Comparison of ENCODE assay signal across 8 cellular contexts in the genomic region with DNA sequence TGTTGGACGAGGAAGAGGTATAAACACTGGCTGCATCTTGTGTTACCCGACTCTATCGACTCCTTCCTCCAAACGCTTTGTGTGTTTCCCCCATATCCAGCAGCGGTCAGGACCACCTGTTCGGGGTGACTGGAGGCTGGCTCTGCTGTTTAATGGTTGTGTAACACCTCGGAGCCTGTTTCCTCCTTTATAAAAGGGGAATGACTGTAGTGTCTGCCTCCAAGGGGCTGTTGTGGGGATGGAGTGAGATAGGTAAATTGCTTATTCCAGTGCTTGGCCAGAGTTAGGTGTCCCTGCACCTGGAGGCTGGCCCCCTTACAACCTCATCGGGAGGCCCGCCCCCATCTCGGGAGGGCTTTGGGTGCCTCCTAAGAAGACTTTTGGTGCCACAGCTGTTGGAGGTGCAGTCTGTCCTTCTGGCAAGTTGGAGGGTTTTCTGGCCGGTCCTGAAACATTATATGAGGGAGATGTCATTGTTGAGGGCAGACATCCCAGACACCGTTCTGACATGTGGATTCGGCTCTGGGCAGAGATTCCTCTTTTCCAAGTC. TPM values are rescaled to one million over a fixed set of nuclear protein-coding genes. Genes with fewer than 3 reads are reported as not detected.
DNase-seq lines count a peak whose midpoint lies in the region; ATAC-seq and TF ChIP-seq lines count a peak whose summit lies in the region.

No MANE protein-coding gene starts in this region.

- H3K79me2 ChIP-seq in ACC112 (ENCODE audit: control insufficient read depth, insufficient read depth, low read length, unreplicated experiment) (peaks cover 54% of the 10 kb centered on the region), hepatocyte (peaks cover 56% of the 10 kb centered on the region)

- no peaks in the 10 kb centered on the region for H3K9me3 ChIP-seq in HAP-1
- no peaks in the 10 kb centered on the region for H3K9me3 ChIP-seq in hepatocyte (ENCODE audit: low read depth)

- H3K9me3 Mint-ChIP-seq in activated CD4-positive, alpha-beta memory T cell treated with anti-CD3 and anti-CD28 coated beads for 36 hours, result no peaks in the 10 kb centered on the region
- H3K9me3 Mint-ChIP-seq in stimulated activated memory B cell treated with anti-CD40 and anti-IgM and Interleukin-4, amounts not matched to agents 10 μg/mL and 1 μg/mL and 100 μg/mL, for 72 hours, result no peaks in the 10 kb centered on the region

- peak overlapping the region; percentile 97 for H3K4me2 ChIP-seq in hepatocyte

- H3K36me3 ChIP-seq in ACC112 (ENCODE audit: insufficient read depth, low read length), result no peaks in the 10 kb centered on the region
- H3K36me3 ChIP-seq in HAP-1 (replicated peaks), result peaks cover 14% of the 10 kb centered on the region
- H3K36me3 ChIP-seq in hepatocyte (replicated peaks; ENCODE audit: insufficient read depth, low read depth), result no peaks in the 10 kb centered on the region

- no peaks in the 10 kb centered on the region for H3K27me3 Mint-ChIP-seq in activated CD4-positive, alpha-beta memory T cell treated with anti-CD3 and anti-CD28 coated beads for 36 hours
- H3K27me3 Mint-ChIP-seq in stimulated activated memory B cell treated with anti-CD40 and anti-IgM and Interleukin-4, amounts not matched to agents 10 μg/mL and 1 μg/mL and 100 μg/mL, for 72 hours, result no peaks in the 10 kb centered on the region

- in situ Hi-C loops in HAP-1 (cut with MboI; ENCODE audit: low sequenced_read_pairs), result no loop called here

- H3K27me3 ChIP-seq in ACC112 (ENCODE audit: insufficient read depth, low read length) (no peaks in the 10 kb centered on the region), HAP-1 (ENCODE audit: low read depth) (no peaks in the 10 kb centered on the region), hepatocyte (no peaks in the 10 kb centered on the region)

- H3K9me2 ChIP-seq in hepatocyte (replicated peaks; ENCODE audit: insufficient read depth), result no peaks in the 10 kb centered on the region

- H4K20me1 ChIP-seq in hepatocyte (ENCODE audit: insufficient read depth, poor library complexity, severe bottlenecking), result peaks cover 19% of the 10 kb centered on the region

- ATAC-seq in stimulated activated memory B cell treated with anti-CD40 and anti-IgM and Interleukin-4, amounts not matched to agents 10 μg/mL and 1 μg/mL and 100 μg/mL, for 72 hours, result no peak
- ATAC-seq in GM18505 (IDR thresholded peaks at IDR 0.05; ENCODE audit: unreplicated experiment) (no peak), HG03135 (IDR thresholded peaks at IDR 0.05; ENCODE audit: unreplicated experiment) (no peak)

- CTCF ChIA-PET in activated CD4-positive, alpha-beta memory T cell treated with anti-CD3 and anti-CD28 coated beads for 36 hours (lab: Charles Lee), result interaction anchor here (1.5 to 3.8 kb wide), 3 partner anchors 22 to 44 kb away, joined by 3 to 34 read pairs (median 11); no protein-coding TSS in a partner anchor

- 11% methylated on average over 13 of the region's 13 CpGs for WGBS in hepatocyte (ENCODE audit: low lambda C conversion rate, missing lambda C conversion rate)

- H3K27ac ChIP-seq in ACC112 (ENCODE audit: low read depth, low read length) (peak overlapping the region; percentile 58), hepatocyte (peak overlapping the region; percentile 81)

- H2AFZ ChIP-seq in ACC112 (ENCODE audit: low read length, unreplicated experiment), result no peak overlapping the region
- H2AFZ ChIP-seq in hepatocyte, result peak overlapping the region; percentile 45

- H3K36me3 Mint-ChIP-seq in activated CD4-positive, alpha-beta memory T cell treated with anti-CD3 and anti-CD28 coated beads for 36 hours, result peaks cover 6% of the 10 kb centered on the region
- peaks cover 10% of the 10 kb centered on the region for H3K36me3 Mint-ChIP-seq in stimulated activated memory B cell treated with anti-CD40 and anti-IgM and Interleukin-4, amounts not matched to agents 10 μg/mL and 1 μg/mL and 100 μg/mL, for 72 hours

- H3K4me1 ChIP-seq in ACC112 (ENCODE audit: control insufficient read depth, insufficient read depth, low read length, unreplicated experiment) (peaks cover 26% of the 10 kb centered on the region), HAP-1 (peaks cover 19% of the 10 kb centered on the region), hepatocyte (ENCODE audit: insufficient read depth) (peaks cover 41% of the 10 kb centered on the region)

- H3K4me1 Mint-ChIP-seq in activated CD4-positive, alpha-beta memory T cell treated with anti-CD3 and anti-CD28 coated beads for 36 hours (ENCODE audit: low read depth), result peaks cover 51% of the 10 kb centered on the region
- H3K4me1 Mint-ChIP-seq in stimulated activated memory B cell treated with anti-CD40 and anti-IgM and Interleukin-4, amounts not matched to agents 10 μg/mL and 1 μg/mL and 100 μg/mL, for 72 hours, result peaks cover 71% of the 10 kb centered on the region

- peak overlapping the region; percentile 8 for H3K27ac Mint-ChIP-seq in activated CD4-positive, alpha-beta memory T cell treated with anti-CD3 and anti-CD28 coated beads for 36 hours
- peak overlapping the region; percentile 65 for H3K27ac Mint-ChIP-seq in stimulated activated memory B cell treated with anti-CD40 and anti-IgM and Interleukin-4, amounts not matched to agents 10 μg/mL and 1 μg/mL and 100 μg/mL, for 72 hours

- peak overlapping the region; percentile 83 for H3K4me3 Mint-ChIP-seq in activated CD4-positive, alpha-beta memory T cell treated with anti-CD3 and anti-CD28 coated beads for 36 hours
- peak overlapping the region; percentile 75 for H3K4me3 Mint-ChIP-seq in stimulated activated memory B cell treated with anti-CD40 and anti-IgM and Interleukin-4, amounts not matched to agents 10 μg/mL and 1 μg/mL and 100 μg/mL, for 72 hours

- intact Hi-C loops in activated CD4-positive, alpha-beta memory T cell treated with anti-CD3 and anti-CD28 coated beads for 36 hours (cut with micrococcal nuclease), result loop anchor here (2.0 to 5.0 kb wide), 4 partner anchors 43 to 287 kb away; a partner anchor contains a TSS

- H3K4me3 ChIP-seq in ACC112 (ENCODE audit: low read depth, low read length) (peak overlapping the region; percentile 99), HAP-1 (peak overlapping the region; percentile 64), hepatocyte (peak overlapping the region; percentile 86)

- TF ChIP-seq CTCF in hepatocyte (IDR thresholded peaks at IDR 0.05; ENCODE audit: poor library complexity), result no peak

- POLR2A ChIA-PET in activated CD4-positive, alpha-beta memory T cell treated with anti-CD3 and anti-CD28 coated beads for 36 hours (lab: Charles Lee), result interaction anchor here (1.9 kb wide), 1 partner anchor 88 kb away, joined by 5 read pairs; no protein-coding TSS in a partner anchor

- DNase-seq in HAP-1 (ENCODE audit: low spot score in 2 of 2), result no peak
- DNase-seq in activated CD4-positive, alpha-beta memory T cell treated with anti-CD3 and anti-CD28 coated beads for 36 hours, result no peak
- DNase-seq in hepatocyte (ENCODE audit: low spot score), result no peak
- DNase-seq in NCI-H1436 (lab: John Stamatoyannopoulos, UW), result no peak

- no peak for TF ChIP-seq POLR2A in GM18505 (IDR thresholded peaks at IDR 0.05; ENCODE audit: borderline replicate concordance, extremely low read depth, insufficient read depth, insufficient read length)

RNA-seq across cellular contexts. Expression of a gene that starts 1.1 kb away (rescaled TPM):
- 10 to 100 TPM; 17.5 to 19.6 TPM for total RNA-seq in activated CD4-positive, alpha-beta memory T cell treated with anti-CD3 and anti-CD28 coated beads for 36 hours
- total RNA-seq in hepatocyte, result 5.6 and 11.5 TPM in 2 replicates
- 33.1 and 39.4 TPM in 2 replicates for polyA plus RNA-seq in hepatocyte

RNA-seq across cellular contexts. Expression of a gene that starts 57.9 kb away (rescaled TPM):
- 1 to 10 TPM; 3.6 to 4.0 TPM for total RNA-seq in activated CD4-positive, alpha-beta memory T cell treated with anti-CD3 and anti-CD28 coated beads for 36 hours
- 9.6 and 14.2 TPM in 2 replicates for total RNA-seq in hepatocyte
- polyA plus RNA-seq in hepatocyte, result 11.8 and 14.9 TPM in 2 replicates
